In genomic region chr12:73341559-73342247, GRCh38 we compare ENCODE assay signal across 31 cellular contexts.
"Had no signal": no experiment of that assay in that cellular context is flagged by ENCODE, and none has a peak within 500 bp of the region (broad histone marks: within the 10 kb centered on the region; RNA-seq: fewer than 3 reads in every experiment).

No MANE protein-coding gene starts in this region.

- H3K27ac Mint-ChIP-seq: natural killer cell; neural progenitor cell; progenitor cell of endocrine pancreas; stimulated activated memory B cell treated with anti-CD40 and anti-IgM and Interleukin-4, amounts not matched to agents 10 μg/mL and 1 μg/mL and 100 μg/mL, for 72 hours; stimulated activated naive CD8-positive, alpha-beta T cell treated with anti-CD3 and anti-CD28 coated beads, Interleukin-15, amount 100 ng/mL, for 72 hours had no signal

- FAIRE-seq: urothelium cell line had no signal

- H3K36me3 ChIP-seq: neural progenitor cell, ovary, spleen, suprapubic skin, tibial artery, transverse colon, upper lobe of left lung, vagina had no signal

- H3K9ac ChIP-seq: neural progenitor cell, parathyroid adenoma had no signal

- H3K9me3 ChIP-seq: ovary, psoas muscle, suprapubic skin, testis, tibial artery, transverse colon, upper lobe of left lung, vagina had no signal

- H3K27me3 ChIP-seq: neural progenitor cell, ovary, spleen, suprapubic skin, testis, tibial artery, transverse colon, upper lobe of left lung, vagina had no signal

- H2AFZ ChIP-seq: neural progenitor cell, parathyroid adenoma had no signal

- ATAC-seq: natural killer cell; psoas muscle; right cardiac atrium; sciatic nerve; stimulated activated memory B cell treated with anti-CD40 and anti-IgM and Interleukin-4, amounts not matched to agents 10 μg/mL and 1 μg/mL and 100 μg/mL, for 72 hours; stimulated activated naive CD8-positive, alpha-beta T cell treated with anti-CD3 and anti-CD28 coated beads, Interleukin-15, amount 100 ng/mL, for 72 hours; stimulated activated naive CD8-positive, alpha-beta T cell treated with anti-CD3 and anti-CD28 coated beads, Interleukin-15, Interleukin-2, amounts not matched to agents 100 U/mL and 50 U/mL, for 24 hours had no signal

- DNase-seq: natural killer cell; occipital lobe; ovary; posterior cingulate gyrus; psoas muscle; right cardiac atrium; spleen; stimulated activated CD4-positive, alpha-beta T cell treated with anti-CD3 and anti-CD28 coated beads, Interleukin-12 subunit alpha, Interleukin-12 subunit beta, amount 100 ng/mL, for 4 hours; stimulated activated CD4-positive, alpha-beta T cell treated with anti-CD3 and anti-CD28 coated beads, Interleukin-1b, Interleukin-23, amount 100 ng/mL, for 48 hours; stimulated activated CD4-positive, alpha-beta T cell treated with anti-CD3 and anti-CD28 coated beads, Interleukin-4, amount 100 ng/mL, for 1 hour; stimulated activated CD4-positive, alpha-beta T cell treated with anti-CD3 and anti-CD28 coated beads, Interleukin-4, amount 100 ng/mL, for 4 hours; stimulated activated CD8-positive, alpha-beta memory T cell treated with anti-CD3 and anti-CD28 coated beads, Interleukin-4, amount 100 ng/mL, for 48 hours; stimulated activated naive CD4-positive, alpha-beta T cell; stimulated activated naive CD8-positive, alpha-beta T cell treated with anti-CD3 and anti-CD28 coated beads, Interleukin-15, amount 100 ng/mL, for 72 hours; stimulated activated naive CD8-positive, alpha-beta T cell treated with anti-CD3 and anti-CD28 coated beads, Interleukin-15, Interleukin-2, amounts not matched to agents 100 U/mL and 50 U/mL, for 24 hours; substantia nigra; testis; tibial artery; transverse colon; upper lobe of left lung had no signal

- H3K4me3 Mint-ChIP-seq: natural killer cell; nephron; neural progenitor cell; stimulated activated memory B cell treated with anti-CD40 and anti-IgM and Interleukin-4, amounts not matched to agents 10 μg/mL and 1 μg/mL and 100 μg/mL, for 72 hours; stimulated activated naive CD8-positive, alpha-beta T cell treated with anti-CD3 and anti-CD28 coated beads, Interleukin-15, amount 100 ng/mL, for 72 hours had no signal

- H3K9me3 Mint-ChIP-seq: neural progenitor cell; stimulated activated memory B cell treated with anti-CD40 and anti-IgM and Interleukin-4, amounts not matched to agents 10 μg/mL and 1 μg/mL and 100 μg/mL, for 72 hours had no signal

- H3K4me1 ChIP-seq: neural progenitor cell, parathyroid adenoma, psoas muscle, spleen, suprapubic skin, testis, tibial artery, transverse colon, upper lobe of left lung, vagina had no signal

- H3K36me3 Mint-ChIP-seq: natural killer cell; neural progenitor cell; stimulated activated memory B cell treated with anti-CD40 and anti-IgM and Interleukin-4, amounts not matched to agents 10 μg/mL and 1 μg/mL and 100 μg/mL, for 72 hours had no signal

- H3K4me3 ChIP-seq: neural progenitor cell, ovary, psoas muscle, skin epidermis, smooth muscle cell, spleen, suprapubic skin, testis, tibial artery, transverse colon, upper lobe of left lung, vagina had no signal

- H3K79me2 ChIP-seq: parathyroid adenoma had no signal

- H3K4me1 Mint-ChIP-seq: natural killer cell; stimulated activated memory B cell treated with anti-CD40 and anti-IgM and Interleukin-4, amounts not matched to agents 10 μg/mL and 1 μg/mL and 100 μg/mL, for 72 hours; stimulated activated naive CD8-positive, alpha-beta T cell treated with anti-CD3 and anti-CD28 coated beads, Interleukin-15, amount 100 ng/mL, for 72 hours had no signal

- H3K27me3 Mint-ChIP-seq: progenitor cell of endocrine pancreas; stimulated activated memory B cell treated with anti-CD40 and anti-IgM and Interleukin-4, amounts not matched to agents 10 μg/mL and 1 μg/mL and 100 μg/mL, for 72 hours; stimulated activated naive CD8-positive, alpha-beta T cell treated with anti-CD3 and anti-CD28 coated beads, Interleukin-15, amount 100 ng/mL, for 72 hours had no signal

- H3K27ac ChIP-seq: neural progenitor cell, ovary, parathyroid adenoma, psoas muscle, skin epidermis, spleen, suprapubic skin, testis, tibial artery, transverse colon, upper lobe of left lung, vagina had no signal

- H3K4me2 ChIP-seq: neural progenitor cell, smooth muscle cell had no signal
